In the genomic region with DNA sequence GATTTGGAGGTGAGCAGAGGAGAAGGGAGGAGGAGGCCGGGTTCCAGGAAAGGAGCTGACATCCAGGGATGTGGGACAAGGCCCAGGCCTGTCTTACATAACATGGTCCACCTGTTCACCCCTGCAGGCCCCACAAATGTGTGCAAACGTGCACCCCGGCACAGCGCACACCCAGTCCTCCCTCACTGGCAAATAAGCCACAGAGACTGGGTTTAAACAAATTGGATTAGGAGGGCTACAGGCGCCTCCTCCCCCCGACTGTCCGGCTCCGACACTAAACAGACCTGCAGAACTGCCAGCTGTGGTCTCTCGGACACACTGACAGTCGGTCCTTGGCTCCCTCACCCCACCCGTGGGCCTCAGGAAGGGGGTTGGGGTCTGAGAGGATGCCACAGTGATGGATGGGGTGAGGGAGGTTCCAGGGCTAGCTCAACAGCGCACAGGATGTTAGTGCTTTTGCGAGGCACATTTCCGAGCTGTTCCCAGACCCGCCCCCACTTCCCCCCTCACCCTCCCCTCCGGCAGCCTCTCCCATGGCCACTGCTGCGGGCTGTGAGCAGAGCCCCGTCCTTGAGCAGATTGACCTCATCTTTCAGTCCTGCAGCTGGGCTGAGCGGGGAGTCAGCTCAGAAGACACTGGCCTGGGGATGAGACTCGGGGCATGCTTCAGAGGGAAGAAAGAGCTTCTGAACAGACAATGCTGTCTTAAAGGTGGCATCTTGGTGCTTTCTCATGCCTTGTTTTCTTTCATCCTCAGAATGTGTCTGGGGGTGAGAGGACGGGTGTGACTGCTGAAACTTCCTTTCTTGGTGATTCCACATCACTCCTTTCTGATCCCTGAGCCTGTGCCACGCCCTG, we compare ENCODE assay signal across 9 cellular contexts. TPM values are rescaled to one million over a fixed set of nuclear protein-coding genes. Genes with fewer than 3 reads are reported as not detected.
A peak's percentile ranks its signal among the peaks of the same experiment; 100 is the strongest.
DNase-seq lines count a peak whose midpoint lies in the region; ATAC-seq, FAIRE-seq and TF ChIP-seq lines count a peak whose summit lies in the region.
"Had no signal": no experiment of that assay in that cellular context is flagged by ENCODE, and none has a peak within 500 bp of the region (broad histone marks: within the 10 kb centered on the region; RNA-seq: fewer than 3 reads in every experiment).

No MANE protein-coding gene starts in this region.

- H3K4me3 ChIP-seq in breast epithelium (peak overlapping the region in 1 of 3 donors; percentile 39), endothelial cell of umbilical vein (replicated peaks in 1 of 3; ENCODE audit: insufficient read depth in 1 of 3, low read depth in 1 of 3, low read length in 3 of 3) (no peak overlapping the region), PC-3 (ENCODE audit: low read length) (no peak overlapping the region)

- H3K27ac Mint-ChIP-seq in MCF 10A (ENCODE audit: low read depth, unreplicated experiment), result no peak overlapping the region

- FAIRE-seq in endothelial cell of umbilical vein (lab: Jason Lieb, UNC), result peak; percentile 78
- FAIRE-seq: colon had no signal

- no peak overlapping the region for H3K4me2 ChIP-seq in endothelial cell of umbilical vein (ENCODE audit: insufficient read depth, low read length)
- no peak overlapping the region for H3K4me2 ChIP-seq in PC-3 (ENCODE audit: low read length)

- no peaks in the 10 kb centered on the region for H3K36me3 ChIP-seq in breast epithelium
- no peaks in the 10 kb centered on the region for H3K36me3 ChIP-seq in endothelial cell of umbilical vein (ENCODE audit: control insufficient read depth in 2 of 2, extremely low read depth in 1 of 2, insufficient read depth in 2 of 2, low read length in 2 of 2)
- no peaks in the 10 kb centered on the region for H3K36me3 ChIP-seq in PC-3 (ENCODE audit: low read depth, low read length)

- TF ChIP-seq POLR2A in breast epithelium (IDR thresholded peaks at IDR 0.05), result no peak
- no peak for TF ChIP-seq POLR2A in endothelial cell of umbilical vein (IDR thresholded peaks at IDR 0.05; ENCODE audit: low read depth, low read length)

- H3K9ac ChIP-seq in endothelial cell of umbilical vein (replicated peaks; ENCODE audit: extremely low read depth, insufficient read depth, low read length) (no peak overlapping the region), PC-3 (ENCODE audit: low read length) (no peak overlapping the region)

- H3K27me3 ChIP-seq in breast epithelium (no peaks in the 10 kb centered on the region), endothelial cell of umbilical vein (ENCODE audit: control insufficient read depth in 2 of 2, insufficient read depth in 2 of 2, low read length in 2 of 2) (no peaks in the 10 kb centered on the region), PC-3 (ENCODE audit: low read length) (no peaks in the 10 kb centered on the region)

- peaks cover 0 to 19% of the 10 kb centered on the region in 2 donors for H3K4me1 ChIP-seq in breast epithelium
- peaks cover 10% of the 10 kb centered on the region for H3K4me1 ChIP-seq in endothelial cell of umbilical vein (ENCODE audit: control insufficient read depth, extremely low read depth, insufficient read depth, low read length)
- no peaks in the 10 kb centered on the region for H3K4me1 ChIP-seq in PC-3 (ENCODE audit: insufficient read depth, low read length)

- H3K9me3 ChIP-seq in breast epithelium (no peaks in the 10 kb centered on the region), endothelial cell of umbilical vein (replicated peaks; ENCODE audit: control insufficient read depth, insufficient read depth, low read length) (no peaks in the 10 kb centered on the region), PC-3 (ENCODE audit: low read length) (no peaks in the 10 kb centered on the region)

- BruUV-seq in MCF 10A (replicated peaks; lab: Mats Ljungman, UMichigan), result no TSS peak
- no TSS peak for BruUV-seq in endothelial cell of umbilical vein (replicated peaks; lab: Mats Ljungman, UMichigan)
- BruUV-seq in PC-3 (replicated peaks; lab: Mats Ljungman, UMichigan), result no TSS peak

- no peaks in the 10 kb centered on the region for H3K9me1 ChIP-seq in endothelial cell of umbilical vein (replicated peaks; ENCODE audit: control insufficient read depth, extremely low read depth, insufficient read depth, low read length)

- H2AFZ ChIP-seq in endothelial cell of umbilical vein (ENCODE audit: low read depth, low read length), result peak overlapping the region; percentile 86
- H2AFZ ChIP-seq in PC-3 (ENCODE audit: low read length), result no peak overlapping the region

- no peaks in the 10 kb centered on the region for H3K79me2 ChIP-seq in endothelial cell of umbilical vein (ENCODE audit: control insufficient read depth, insufficient read depth, low read length)
- H3K79me2 ChIP-seq in PC-3 (ENCODE audit: low read length), result no peaks in the 10 kb centered on the region

- no peaks in the 10 kb centered on the region for H3K9me2 ChIP-seq in PC-3 (replicated peaks; ENCODE audit: low read length)

- ATAC-seq in PC-3 (no peak), HG02642 (IDR thresholded peaks at IDR 0.05; ENCODE audit: poor library complexity, unreplicated experiment) (no peak)

- H3F3A ChIP-seq in PC-3 (ENCODE audit: low read length, unreplicated experiment), result no peaks in the 10 kb centered on the region

- H3K4me1 Mint-ChIP-seq in MCF 10A (ENCODE audit: insufficient read depth, unreplicated experiment), result no peaks in the 10 kb centered on the region

- POLR2A ChIA-PET in MCF 10A (lab: Yijun Ruan, JAX), result interaction anchor here (1.3 kb wide), 1 partner anchor 16 kb away, joined by 3 read pairs; no protein-coding TSS in a partner anchor
- POLR2A ChIA-PET in endothelial cell of umbilical vein (lab: Charles Lee), result interaction anchor here (0.6 kb wide), 1 partner anchor 154 kb away, joined by 3 read pairs; no protein-coding TSS in a partner anchor
- POLR2A ChIA-PET in PC-3 (lab: Charles Lee; ENCODE audit: unreplicated experiment), result no interaction called here

- H3K9me3 Mint-ChIP-seq in MCF 10A (ENCODE audit: unreplicated experiment), result no peaks in the 10 kb centered on the region

- intact Hi-C loops in breast epithelium (cut with DNase I; ENCODE audit: low total_unique reads) (loop anchor here (10.0 kb wide), 1 partner anchor 48 kb away; a partner anchor contains a TSS), MCF 10A (cut with micrococcal nuclease) (no loop called here), endothelial cell of umbilical vein (cut with micrococcal nuclease) (loop anchor here (2.0 kb wide), 1 partner anchor 20 kb away; no protein-coding TSS in a partner anchor), PC-3 (cut with micrococcal nuclease) (no loop called here)

- TF ChIP-seq CTCF in breast epithelium (IDR thresholded peaks at IDR 0.05) (no peak), MCF 10A (IDR thresholded peaks at IDR 0.05; ENCODE audit: unreplicated experiment) (no peak), endothelial cell of umbilical vein (IDR thresholded peaks at IDR 0.05; ENCODE audit: extremely low read depth in 1 of 2, insufficient read depth in 1 of 2, low read depth in 1 of 2, low read length in 2 of 2) (no peak), PC-3 (conservative IDR thresholded peaks at IDR 0.05; ENCODE audit: low read depth, low read length) (no peak)

- H3K36me3 Mint-ChIP-seq in MCF 10A (ENCODE audit: insufficient read depth, unreplicated experiment), result no peaks in the 10 kb centered on the region

- CTCF ChIA-PET in MCF 10A (lab: Yijun Ruan, JAX) (interaction anchor here (0.6 to 8.5 kb wide), 5 partner anchors 11 to 106 kb away, joined by 3 to 81 read pairs (median 4); no protein-coding TSS in a partner anchor), endothelial cell of umbilical vein (lab: Charles Lee) (interaction anchor here (0.9 to 2.0 kb wide), 10 partner anchors 9 to 142 kb away, joined by 3 to 6 read pairs (median 3); no protein-coding TSS in a partner anchor), PC-3 (lab: Charles Lee) (no interaction called here)

- H3K27me3 Mint-ChIP-seq in MCF 10A (ENCODE audit: insufficient read depth, unreplicated experiment), result peaks cover 14% of the 10 kb centered on the region

- dilution Hi-C loops in endothelial cell of umbilical vein (cut with MboI; ENCODE audit: extremely low pct_ligation_motif_present, low sequenced_read_pairs), result no loop called here

- H3K4me3 Mint-ChIP-seq in MCF 10A (ENCODE audit: unreplicated experiment), result no peak overlapping the region

- H4K20me1 ChIP-seq in endothelial cell of umbilical vein (replicated peaks; ENCODE audit: control insufficient read depth, extremely low read depth, insufficient read depth, low read length), result no peaks in the 10 kb centered on the region
- H4K20me1 ChIP-seq in PC-3 (ENCODE audit: low read length), result no peaks in the 10 kb centered on the region

- peak overlapping the region; percentile 63 to 89 for H3K27ac ChIP-seq in breast epithelium
- no peak overlapping the region for H3K27ac ChIP-seq in endothelial cell of umbilical vein (ENCODE audit: insufficient read depth, low read depth, low read length)
- no peak overlapping the region for H3K27ac ChIP-seq in PC-3 (ENCODE audit: low read length)

- no peak for DNase-seq in breast epithelium (ENCODE audit: low spot score in 2 of 2)
- DNase-seq in MCF 10A (ENCODE audit: unreplicated experiment), result no peak
- DNase-seq in endothelial cell of umbilical vein (ENCODE audit: low read depth, low spot score), result peak; percentile 63
- peak; percentile 78 for DNase-seq in mucosa of gallbladder (ENCODE audit: low spot score)
- DNase-seq in PC-3, result no peak
- no peak for DNase-seq in DMS153 (lab: John Stamatoyannopoulos, UW)
- no peak for DNase-seq in NCI-H128 (lab: John Stamatoyannopoulos, UW; ENCODE audit: unreplicated experiment)

TF ChIP-seq in endothelial cell of umbilical vein, 7 proteins besides CTCF, POLR2A, EP300 and RAD21:
- TF ChIP-seq MYC (IDR thresholded peaks at IDR 0.05; ENCODE audit: low read depth, low read length) (no peak), JUN (IDR thresholded peaks at IDR 0.05; ENCODE audit: borderline replicate concordance, insufficient read depth, insufficient read length, low read depth) (no peak), FOS (IDR thresholded peaks at IDR 0.05; ENCODE audit: borderline replicate concordance, insufficient read depth, low read length) (no peak)

RNA-seq across cellular contexts. Expression of a gene that starts 43.6 kb away (rescaled TPM):
- 1 to 10 TPM in 2 of 3 donors, under 1 TPM in 1; 0.64 to 5.6 (median 5.4) TPM for total RNA-seq in breast epithelium
- total RNA-seq in MCF 10A (2022), result not detected in 2 replicates
- total RNA-seq in endothelial cell of umbilical vein, result not detected in 2 replicates
- polyA plus RNA-seq in endothelial cell of umbilical vein, result 0.37 TPM in 1 of 2 replicates, not detected in the other
- polyA plus RNA-seq in endothelial cell of umbilical vein (2011; cell fraction: cytosol; rRNA removed), result not detected in 2 replicates
- not detected in 2 replicates for polyA plus RNA-seq in endothelial cell of umbilical vein (2011; cell fraction: nucleus; rRNA removed)
- not detected in 2 replicates for polyA plus RNA-seq in endothelial cell of umbilical vein (2012)
- polyA minus RNA-seq in endothelial cell of umbilical vein, result not detected in 2 replicates
- not detected for polyA minus RNA-seq in endothelial cell of umbilical vein (2011; cell fraction: cytosol; rRNA and poly(A)+ RNA removed)
- not detected in 2 replicates for polyA minus RNA-seq in endothelial cell of umbilical vein (2011; cell fraction: nucleus; rRNA and poly(A)+ RNA removed)
- total RNA-seq in mucosa of gallbladder, result 0.52 TPM
- total RNA-seq in PC-3 (2014; rRNA removed), result not detected in 2 replicates

Comparison
In these comparisons a context has a peak if more than half of its experiments do, and no peak if none do; other contexts are left out.
1. intact Hi-C loops: an anchor here in breast epithelium (10.0 kb wide) and endothelial cell of umbilical vein (2.0 kb wide); none called in MCF 10A and PC-3.
2. DNase-seq: peak in endothelial cell of umbilical vein (single experiment) and mucosa of gallbladder (single experiment); none in breast epithelium (0 of 2), MCF 10A (single experiment), PC-3 (single experiment), DMS153 (single experiment) and NCI-H128 (single experiment).
3. H3K27ac ChIP-seq: peak in breast epithelium (2 of 2); none in endothelial cell of umbilical vein (single experiment) and PC-3 (single experiment).